ENCODE assay signal across 1 cellular context in the genomic region with DNA sequence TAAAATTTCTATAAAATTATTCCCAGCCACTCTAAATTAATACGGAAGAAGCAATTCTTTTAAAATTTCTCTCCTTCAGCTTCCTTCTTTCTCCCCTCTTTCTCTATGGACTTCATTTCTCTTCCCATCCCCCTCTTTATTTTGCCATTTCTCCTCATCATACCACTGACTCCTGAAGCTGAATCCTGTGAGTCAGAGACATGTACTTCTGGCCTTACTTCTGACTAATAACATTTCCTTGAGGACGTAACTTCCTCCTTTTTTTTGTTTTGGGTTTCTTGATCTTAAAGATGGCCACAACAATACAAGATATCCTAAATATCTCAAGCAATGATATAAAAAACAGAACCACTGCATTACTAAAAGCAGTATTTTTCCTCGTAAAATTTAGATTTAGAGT.
TF ChIP-seq lines count a peak whose summit lies in the region.

No MANE protein-coding gene starts in this region.

TF ChIP-seq in HepG2, 621 proteins besides CTCF, POLR2A, EP300 and RAD21 (continued from another document):
- TF ChIP-seq, protein P1, sequence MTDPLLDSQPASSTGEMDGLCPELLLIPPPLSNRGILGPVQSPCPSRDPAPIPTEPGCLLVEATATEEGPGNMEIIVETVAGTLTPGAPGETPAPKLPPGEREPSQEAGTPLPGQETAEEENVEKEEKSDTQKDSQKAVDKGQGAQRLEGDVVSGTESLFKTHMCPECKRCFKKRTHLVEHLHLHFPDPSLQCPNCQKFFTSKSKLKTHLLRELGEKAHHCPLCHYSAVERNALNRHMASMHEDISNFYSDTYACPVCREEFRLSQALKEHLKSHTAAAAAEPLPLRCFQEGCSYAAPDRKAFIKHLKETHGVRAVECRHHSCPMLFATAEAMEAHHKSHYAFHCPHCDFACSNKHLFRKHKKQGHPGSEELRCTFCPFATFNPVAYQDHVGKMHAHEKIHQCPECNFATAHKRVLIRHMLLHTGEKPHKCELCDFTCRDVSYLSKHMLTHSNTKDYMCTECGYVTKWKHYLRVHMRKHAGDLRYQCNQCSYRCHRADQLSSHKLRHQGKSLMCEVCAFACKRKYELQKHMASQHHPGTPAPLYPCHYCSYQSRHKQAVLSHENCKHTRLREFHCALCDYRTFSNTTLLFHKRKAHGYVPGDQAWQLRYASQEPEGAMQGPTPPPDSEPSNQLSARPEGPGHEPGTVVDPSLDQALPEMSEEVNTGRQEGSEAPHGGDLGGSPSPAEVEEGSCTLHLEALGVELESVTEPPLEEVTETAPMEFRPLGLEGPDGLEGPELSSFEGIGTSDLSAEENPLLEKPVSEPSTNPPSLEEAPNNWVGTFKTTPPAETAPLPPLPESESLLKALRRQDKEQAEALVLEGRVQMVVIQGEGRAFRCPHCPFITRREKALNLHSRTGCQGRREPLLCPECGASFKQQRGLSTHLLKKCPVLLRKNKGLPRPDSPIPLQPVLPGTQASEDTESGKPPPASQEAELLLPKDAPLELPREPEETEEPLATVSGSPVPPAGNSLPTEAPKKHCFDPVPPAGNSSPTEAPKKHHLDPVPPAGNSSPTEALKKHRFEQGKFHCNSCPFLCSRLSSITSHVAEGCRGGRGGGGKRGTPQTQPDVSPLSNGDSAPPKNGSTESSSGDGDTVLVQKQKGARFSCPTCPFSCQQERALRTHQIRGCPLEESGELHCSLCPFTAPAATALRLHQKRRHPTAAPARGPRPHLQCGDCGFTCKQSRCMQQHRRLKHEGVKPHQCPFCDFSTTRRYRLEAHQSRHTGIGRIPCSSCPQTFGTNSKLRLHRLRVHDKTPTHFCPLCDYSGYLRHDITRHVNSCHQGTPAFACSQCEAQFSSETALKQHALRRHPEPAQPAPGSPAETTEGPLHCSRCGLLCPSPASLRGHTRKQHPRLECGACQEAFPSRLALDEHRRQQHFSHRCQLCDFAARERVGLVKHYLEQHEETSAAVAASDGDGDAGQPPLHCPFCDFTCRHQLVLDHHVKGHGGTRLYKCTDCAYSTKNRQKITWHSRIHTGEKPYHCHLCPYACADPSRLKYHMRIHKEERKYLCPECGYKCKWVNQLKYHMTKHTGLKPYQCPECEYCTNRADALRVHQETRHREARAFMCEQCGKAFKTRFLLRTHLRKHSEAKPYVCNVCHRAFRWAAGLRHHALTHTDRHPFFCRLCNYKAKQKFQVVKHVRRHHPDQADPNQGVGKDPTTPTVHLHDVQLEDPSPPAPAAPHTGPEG (CRISPR knock-in tag; IDR thresholded peaks at IDR 0.05) = no peak
- no peak for TF ChIP-seq ZNF792 (CRISPR knock-in tag; IDR thresholded peaks at IDR 0.05)
